Comparison of ENCODE assay signal across 9 cellular contexts in genomic region chr12:21438643-21439042, GRCh38. TPM values are rescaled to one million over a fixed set of nuclear protein-coding genes. Genes with fewer than 3 reads are reported as not detected.
DNase-seq lines count a peak whose midpoint lies in the region; ATAC-seq and TF ChIP-seq lines count a peak whose summit lies in the region.
"Had no signal": no experiment of that assay in that cellular context is flagged by ENCODE, and none has a peak within 500 bp of the region (broad histone marks: within the 10 kb centered on the region; RNA-seq: fewer than 3 reads in every experiment).

No MANE protein-coding gene starts in this region.

- CTCF ChIA-PET in AG04449 (lab: Yijun Ruan, JAX) = interaction anchor here (2.2 to 3.2 kb wide), 2 partner anchors 12 to 142 kb away, joined by 8 to 18 read pairs; no protein-coding TSS in a partner anchor

- H3K4me3 ChIP-seq in AG04449 (ENCODE audit: low read depth, low read length) (peak overlapping the region; percentile 67), HFF-Myc (replicated peaks; ENCODE audit: low read depth, low read length) (peak overlapping the region; percentile 74), astrocyte of the cerebellum (ENCODE audit: low read depth, low read length) (peak overlapping the region; percentile 94), mesodermal cell (ENCODE audit: extremely low read depth, insufficient read depth, low read length, poor library complexity, severe bottlenecking) (peak overlapping the region; percentile 54)

- TF ChIP-seq CTCF in AG04449 (IDR thresholded peaks at IDR 0.05; ENCODE audit: insufficient read depth, low read length, missing control alignments) = no peak
- TF ChIP-seq CTCF in HFF-Myc (IDR thresholded peaks at IDR 0.05; ENCODE audit: low read depth, low read length, missing control alignments) = no peak
- no peak for TF ChIP-seq CTCF in astrocyte of the cerebellum (IDR thresholded peaks at IDR 0.05; ENCODE audit: low read depth, low read length, missing control alignments)

- H3K27ac ChIP-seq in mesodermal cell (ENCODE audit: low read depth, low read length, severe bottlenecking) = no peak overlapping the region

- no peak for DNase-seq in AG04449 (ENCODE audit: low read depth, low spot score)
- DNase-seq in HFF-Myc (ENCODE audit: extremely low read depth, low read depth) = no peak
- no peak for DNase-seq in astrocyte of the cerebellum (ENCODE audit: low read depth)
- no peak for DNase-seq in GM19238 (ENCODE audit: insufficient read length, low spot score)
- no peak for DNase-seq in HK-2 (ENCODE audit: unreplicated experiment)
- DNase-seq in DMS 273 (lab: John Stamatoyannopoulos, UW; ENCODE audit: unreplicated experiment) = no peak
- DNase-seq: SHP77 treated with DMSO at 0.1 percent for 48 hours had no signal

- no peaks in the 10 kb centered on the region for H3K9me3 ChIP-seq in mesodermal cell (ENCODE audit: control insufficient read depth, low read length)

- 98 to 100% methylated on average over 4 to 5 of the region's 5 CpGs for WGBS in mesodermal cell (ENCODE audit: insufficient coverage in 2 of 2), 2 experiments

- H3K36me3 ChIP-seq in mesodermal cell (ENCODE audit: control insufficient read depth, insufficient read depth, low read length) = no peaks in the 10 kb centered on the region

- no peak for ATAC-seq in GM18505 (IDR thresholded peaks at IDR 0.05; ENCODE audit: unreplicated experiment)

- no peak for TF ChIP-seq POLR2A in GM18505 (IDR thresholded peaks at IDR 0.05; ENCODE audit: borderline replicate concordance, extremely low read depth, insufficient read depth, insufficient read length)

- no peaks in the 10 kb centered on the region for H3K4me1 ChIP-seq in mesodermal cell (ENCODE audit: control insufficient read depth, insufficient read depth, low read length, poor library complexity, severe bottlenecking)

- in situ Hi-C loops in astrocyte of the cerebellum (cut with HindIII; ENCODE audit: low sequenced_read_pairs) = no loop called here

- POLR2A ChIA-PET in AG04449 (lab: Yijun Ruan, JAX) = interaction anchor here (1.4 kb wide), 1 partner anchor 218 kb away, joined by 3 read pairs; no protein-coding TSS in a partner anchor

RNA-seq across cellular contexts. Expression of gene PYROXD1, which starts 1.2 kb away (rescaled TPM):
- 5.9 TPM for polyA plus RNA-seq in mesodermal cell (2013, experiment 1 of 2)
- polyA plus RNA-seq in mesodermal cell (2013, experiment 2 of 2) = 6.6 TPM
